Comparison of ENCODE assay signal across 22 cellular contexts in genomic region chr15:73022156-73022555, GRCh38. TPM values are rescaled to one million over a fixed set of nuclear protein-coding genes. Genes with fewer than 3 reads are reported as not detected.
DNase-seq lines count a peak whose midpoint lies in the region; ATAC-seq and TF ChIP-seq lines count a peak whose summit lies in the region.
"Had no signal": no experiment of that assay in that cellular context is flagged by ENCODE, and none has a peak within 500 bp of the region (broad histone marks: within the 10 kb centered on the region; RNA-seq: fewer than 3 reads in every experiment).

No MANE protein-coding gene starts in this region.

- DNase-seq in NCI-H2227 treated with DMSO at 0.1 percent for 48 hours (lab: John Stamatoyannopoulos, UW) (peak; percentile 45), ecto neural progenitor cell (ENCODE audit: low spot score) (peak; percentile 16), smooth muscle cell of the brain vasculature (ENCODE audit: low read depth, low spot score) (peak; percentile 9), GM13977 (ENCODE audit: low spot score) (no peak), GF-D8 (lab: John Stamatoyannopoulos, UW) (no peak)
- DNase-seq: activated CD4-positive, alpha-beta T cell treated with anti-CD3 and anti-CD28 coated beads for 1 hour; activated CD8-positive, alpha-beta memory T cell treated with anti-CD3 and anti-CD28 coated beads for 24 hours; activated T-cell treated with anti-CD3 and anti-CD28 coated beads, Interleukin-2, amount 50 U/mL, for 24 hours; erythroblast; gastrocnemius medialis; kidney glomerular epithelial cell; MM.1S; NCI-H1436; NCI-H748 treated with DMSO at 0.1 percent for 48 hours; ovary; sigmoid colon; T1000 had no signal

- no peaks in the 10 kb centered on the region for H3K36me3 ChIP-seq in mesodermal cell (ENCODE audit: control insufficient read depth, insufficient read depth, low read length)
- H3K36me3 ChIP-seq: cardiac muscle cell, gastrocnemius medialis, ovary, sigmoid colon had no signal

- WGBS in mesodermal cell (ENCODE audit: insufficient coverage in 2 of 2), 2 experiments, result 72 to 78% methylated on average over 4 of the region's 5 CpGs

- H3K9me3 ChIP-seq in mesodermal cell (ENCODE audit: control insufficient read depth, low read length), result no peaks in the 10 kb centered on the region
- H3K9me3 ChIP-seq: gastrocnemius medialis, ovary, sigmoid colon had no signal

- in situ Hi-C loops in GM13977 (cut with MboI; ENCODE audit: low pct_unique_long_range_greater_than_20kb, low sequenced_read_pairs, unreplicated experiment), result no loop called here

- peak overlapping the region; percentile 74 for H3K27ac ChIP-seq in mesodermal cell (ENCODE audit: low read depth, low read length, severe bottlenecking)
- H3K27ac ChIP-seq: cardiac muscle cell, gastrocnemius medialis, ovary, sigmoid colon had no signal

- ATAC-seq in HG02970 (IDR thresholded peaks at IDR 0.05; ENCODE audit: low FRiP score, unreplicated experiment), result no peak
- ATAC-seq: gastrocnemius medialis, K562 had no signal

- no peak for TF ChIP-seq CTCF in GM13977 (IDR thresholded peaks at IDR 0.05; ENCODE audit: extremely low read depth, insufficient read depth, missing control alignments)

- H3K4me1 ChIP-seq in mesodermal cell (ENCODE audit: control insufficient read depth, insufficient read depth, low read length, poor library complexity, severe bottlenecking), result peaks cover 25% of the 10 kb centered on the region
- H3K4me1 ChIP-seq: gastrocnemius medialis had no signal

- no peak overlapping the region for H3K4me3 ChIP-seq in mesodermal cell (ENCODE audit: extremely low read depth, insufficient read depth, low read length, poor library complexity, severe bottlenecking)
- H3K4me3 ChIP-seq: cardiac muscle cell, gastrocnemius medialis, K562, lung, ovary, sigmoid colon had no signal

RNA-seq across cellular contexts. Expression of gene NEO1, which starts 30.1 kb away (rescaled TPM):
- 85.7 TPM for polyA plus RNA-seq in mesodermal cell (2013, experiment 1 of 2)
- 75.2 TPM for polyA plus RNA-seq in mesodermal cell (2013, experiment 2 of 2)

Comparison
In these comparisons a context has a peak if more than half of its experiments do, and no peak if none do; other contexts are left out.
1. DNase-seq: peak in NCI-H2227 treated with DMSO at 0.1 percent for 48 hours (single experiment), ecto neural progenitor cell (single experiment) and smooth muscle cell of the brain vasculature (single experiment); none in GM13977 (single experiment) and GF-D8 (single experiment).